In genomic region chr2:1462984-1463383, GRCh38 we compare ENCODE assay signal across 23 cellular contexts. TPM values are rescaled to one million over a fixed set of nuclear protein-coding genes. Genes with fewer than 3 reads are reported as not detected.
DNase-seq lines count a peak whose midpoint lies in the region; ATAC-seq, FAIRE-seq and TF ChIP-seq lines count a peak whose summit lies in the region.
"Had no signal": no experiment of that assay in that cellular context is flagged by ENCODE, and none has a peak within 500 bp of the region (broad histone marks: within the 10 kb centered on the region; RNA-seq: fewer than 3 reads in every experiment).

No MANE protein-coding gene starts in this region.

- peak; percentile 41 for DNase-seq in mesenteric fat pad (ENCODE audit: low spot score)
- no peak for DNase-seq in ecto neural progenitor cell (ENCODE audit: low spot score)
- no peak for DNase-seq in islet precursor cell
- DNase-seq: AML-193; Caco-2; Calu3; CD4-positive, alpha-beta T cell; CD8-positive, alpha-beta T cell; DMS79 treated with DMSO at 0.1 percent for 48 hours; GF-D8 had no signal

- no peak for ATAC-seq in GM21786 (IDR thresholded peaks at IDR 0.05; ENCODE audit: unreplicated experiment)
- ATAC-seq: A549; CD8-positive, alpha-beta T cell had no signal

- H3K36me3 ChIP-seq in HEK293 (ENCODE audit: control insufficient read depth in 2 of 2, insufficient read depth in 1 of 2, low read length in 2 of 2), result no peaks in the 10 kb centered on the region
- H3K36me3 ChIP-seq: BLaER1 treated with 17β-estradiol and CSF1 and Interleukin-3, amounts not matched to agents 10 nM and 100 nM had no signal

- H3K4me1 ChIP-seq in HEK293 (ENCODE audit: control insufficient read depth, insufficient read depth, low read length), result no peaks in the 10 kb centered on the region
- H3K4me1 ChIP-seq: A549, Caco-2 had no signal

- FAIRE-seq in colon (lab: Jason Lieb, UNC), result peak; percentile 58
- FAIRE-seq: A549, D721Med, G401.6, GM12891, GM19239 had no signal

- no peak for TF ChIP-seq CTCF in HEK293 (tag by site-specific recombination; IDR thresholded peaks at IDR 0.05)

- H3K27ac ChIP-seq in HEK293 (ENCODE audit: extremely low read depth, low read depth, low read length), result no peak overlapping the region
- H3K27ac ChIP-seq: 22Rv1; A549; BLaER1 treated with 17β-estradiol and CSF1 and Interleukin-3, amounts not matched to agents 10 nM and 100 nM; C4-2B had no signal

- POLR2A ChIA-PET in HEK293 (lab: Yijun Ruan, JAX), result no interaction called here

- CTCF ChIA-PET in HEK293 (lab: Yijun Ruan, JAX), result no interaction called here

- no peak overlapping the region for H3K4me3 ChIP-seq in HEK293 (ENCODE audit: low read depth, low read length)
- H3K4me3 ChIP-seq: A549; BLaER1 treated with 17β-estradiol and CSF1 and Interleukin-3, amounts not matched to agents 10 nM and 100 nM had no signal

- H3K9me3 ChIP-seq in HEK293 (ENCODE audit: control insufficient read depth, insufficient read depth, low read depth, low read length), result no peaks in the 10 kb centered on the region
- H3K9me3 ChIP-seq: A549, Caco-2 had no signal

TF ChIP-seq in HEK293, 187 proteins besides CTCF, POLR2A, EP300 and RAD21:
- TF ChIP-seq ZBTB17 (tag by site-specific recombination; IDR thresholded peaks at IDR 0.05) (no peak), ZNF549 (tag by site-specific recombination; IDR thresholded peaks at IDR 0.05) (no peak), GLIS1 (tag by site-specific recombination; IDR thresholded peaks at IDR 0.05) (0 out of 2 replicates have a peak, but pooled peaks have one; percentile 7)

RNA-seq across cellular contexts. Expression of gene TPO, which starts 49.7 kb away (rescaled TPM):
- 17.5 TPM for total RNA-seq in mesenteric fat pad
- total RNA-seq: A172; B cell; Caco-2; Calu3; CD8-positive, alpha-beta T cell had no signal
